2 cellular contexts compared by ENCODE assay signal in genomic region chr19:1167687-1168561, GRCh38.
TF ChIP-seq lines count a peak whose summit lies in the region.

No MANE protein-coding gene starts in this region.

TF ChIP-seq in K562, 482 proteins besides CTCF, POLR2A, EP300 and RAD21:
- TF ChIP-seq ZNF398 (CRISPR knock-in tag; IDR thresholded peaks at IDR 0.05) = no peak
- no peak for TF ChIP-seq BCLAF1 (IDR thresholded peaks at IDR 0.05; ENCODE audit: borderline replicate concordance in 1 of 2, control insufficient read depth in 1 of 2, low read depth in 2 of 2, low read length in 1 of 2)
- no peak for TF ChIP-seq TBL1XR1 (IDR thresholded peaks at IDR 0.05; ENCODE audit: low read length in 2 of 2)
- TF ChIP-seq POLR2G (IDR thresholded peaks at IDR 0.05; ENCODE audit: low read depth, low read length) = peak; percentile 13; the same call in 1 of the 2 replicates
- peak; percentile 20; the same call in 1 of the 2 replicates for TF ChIP-seq RBFOX2 (IDR thresholded peaks at IDR 0.05; ENCODE audit: low read depth, low read length)

TF ChIP-seq in HepG2, 621 proteins besides CTCF, POLR2A, EP300 and RAD21:
- TF ChIP-seq CSRNP1 (CRISPR knock-in tag; IDR thresholded peaks at IDR 0.05) = 0 out of 2 replicates have a peak, but pooled peaks have one; percentile 49
- peak; percentile 27; the same call in 1 of the 2 replicates for TF ChIP-seq ZNF687 (CRISPR knock-in tag; IDR thresholded peaks at IDR 0.05)
- peak; percentile 63; the same call in 1 of the 2 replicates for TF ChIP-seq ZBTB34 (CRISPR knock-in tag; IDR thresholded peaks at IDR 0.05)
- TF ChIP-seq ZBTB33 (CRISPR knock-in tag; IDR thresholded peaks at IDR 0.05) = peak; percentile 83; the same call in 1 of the 2 replicates
- TF ChIP-seq ZBTB38 (CRISPR knock-in tag; IDR thresholded peaks at IDR 0.05) = peak; percentile 61; the same call in 1 of the 2 replicates
- no peak for TF ChIP-seq KLF13 (CRISPR knock-in tag; IDR thresholded peaks at IDR 0.05)
